ENCODE assay signal across 1 cellular context in genomic region chr12:122225683-122226365, GRCh38.
TF ChIP-seq lines count a peak whose summit lies in the region.

DIABLO (minus strand) TSS chr12:122226052; CDS start chr12:122226014, 38 bp downstream.

TF ChIP-seq in K562, 482 proteins besides CTCF, POLR2A, EP300 and RAD21 (continued from another document and continues in another):
- no peak for TF ChIP-seq ZBTB8A (IDR thresholded peaks at IDR 0.05; ENCODE audit: partially characterized antibody)
- TF ChIP-seq HNRNPL (IDR thresholded peaks at IDR 0.05; ENCODE audit: low read depth, low read length): no peak
- TF ChIP-seq, protein P1, sequence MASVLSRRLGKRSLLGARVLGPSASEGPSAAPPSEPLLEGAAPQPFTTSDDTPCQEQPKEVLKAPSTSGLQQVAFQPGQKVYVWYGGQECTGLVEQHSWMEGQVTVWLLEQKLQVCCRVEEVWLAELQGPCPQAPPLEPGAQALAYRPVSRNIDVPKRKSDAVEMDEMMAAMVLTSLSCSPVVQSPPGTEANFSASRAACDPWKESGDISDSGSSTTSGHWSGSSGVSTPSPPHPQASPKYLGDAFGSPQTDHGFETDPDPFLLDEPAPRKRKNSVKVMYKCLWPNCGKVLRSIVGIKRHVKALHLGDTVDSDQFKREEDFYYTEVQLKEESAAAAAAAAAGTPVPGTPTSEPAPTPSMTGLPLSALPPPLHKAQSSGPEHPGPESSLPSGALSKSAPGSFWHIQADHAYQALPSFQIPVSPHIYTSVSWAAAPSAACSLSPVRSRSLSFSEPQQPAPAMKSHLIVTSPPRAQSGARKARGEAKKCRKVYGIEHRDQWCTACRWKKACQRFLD (CRISPR knock-in tag; IDR thresholded peaks at IDR 0.05): peak; percentile 40; the same call in 1 of the 2 replicates
- TF ChIP-seq TOE1 (IDR thresholded peaks at IDR 0.05; ENCODE audit: borderline replicate concordance): peak; percentile 37; the same call in 1 of the 2 replicates
- no peak for TF ChIP-seq TOE1 (CRISPR knock-in tag; IDR thresholded peaks at IDR 0.05; ENCODE audit: borderline replicate concordance, low read depth)
- TF ChIP-seq TRIM24 (IDR thresholded peaks at IDR 0.05): no peak
- TF ChIP-seq U2AF1 (optimal IDR thresholded peaks at IDR 0.05; ENCODE audit: low read depth, low read length): peak; percentile 30
- TF ChIP-seq, protein P2, sequence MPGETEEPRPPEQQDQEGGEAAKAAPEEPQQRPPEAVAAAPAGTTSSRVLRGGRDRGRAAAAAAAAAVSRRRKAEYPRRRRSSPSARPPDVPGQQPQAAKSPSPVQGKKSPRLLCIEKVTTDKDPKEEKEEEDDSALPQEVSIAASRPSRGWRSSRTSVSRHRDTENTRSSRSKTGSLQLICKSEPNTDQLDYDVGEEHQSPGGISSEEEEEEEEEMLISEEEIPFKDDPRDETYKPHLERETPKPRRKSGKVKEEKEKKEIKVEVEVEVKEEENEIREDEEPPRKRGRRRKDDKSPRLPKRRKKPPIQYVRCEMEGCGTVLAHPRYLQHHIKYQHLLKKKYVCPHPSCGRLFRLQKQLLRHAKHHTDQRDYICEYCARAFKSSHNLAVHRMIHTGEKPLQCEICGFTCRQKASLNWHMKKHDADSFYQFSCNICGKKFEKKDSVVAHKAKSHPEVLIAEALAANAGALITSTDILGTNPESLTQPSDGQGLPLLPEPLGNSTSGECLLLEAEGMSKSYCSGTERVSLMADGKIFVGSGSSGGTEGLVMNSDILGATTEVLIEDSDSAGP (CRISPR knock-in tag; IDR thresholded peaks at IDR 0.05): no peak
- peak; percentile 93 for TF ChIP-seq ZBTB40 (IDR thresholded peaks at IDR 0.05)
- TF ChIP-seq ZBTB40 (CRISPR knock-in tag; IDR thresholded peaks at IDR 0.05): no peak
- TF ChIP-seq TCFL5 (CRISPR knock-in tag; conservative IDR thresholded peaks at IDR 0.05): no peak
- TF ChIP-seq EGR1 (conservative IDR thresholded peaks at IDR 0.05): peak; percentile 69
- peak; percentile 83 for TF ChIP-seq RERE (CRISPR knock-in tag; IDR thresholded peaks at IDR 0.05; ENCODE audit: borderline replicate concordance)
- peak; percentile 90 for TF ChIP-seq PHF20 (IDR thresholded peaks at IDR 0.05; ENCODE audit: partially characterized antibody)
- TF ChIP-seq ZNF436 (CRISPR knock-in tag; IDR thresholded peaks at IDR 0.05): no peak
- no peak for TF ChIP-seq TARDBP (IDR thresholded peaks at IDR 0.05)
- peak; percentile 84 for TF ChIP-seq KLF13 (tag; IDR thresholded peaks at IDR 0.05; ENCODE audit: borderline replicate concordance, low read depth)
- TF ChIP-seq, protein P3, sequence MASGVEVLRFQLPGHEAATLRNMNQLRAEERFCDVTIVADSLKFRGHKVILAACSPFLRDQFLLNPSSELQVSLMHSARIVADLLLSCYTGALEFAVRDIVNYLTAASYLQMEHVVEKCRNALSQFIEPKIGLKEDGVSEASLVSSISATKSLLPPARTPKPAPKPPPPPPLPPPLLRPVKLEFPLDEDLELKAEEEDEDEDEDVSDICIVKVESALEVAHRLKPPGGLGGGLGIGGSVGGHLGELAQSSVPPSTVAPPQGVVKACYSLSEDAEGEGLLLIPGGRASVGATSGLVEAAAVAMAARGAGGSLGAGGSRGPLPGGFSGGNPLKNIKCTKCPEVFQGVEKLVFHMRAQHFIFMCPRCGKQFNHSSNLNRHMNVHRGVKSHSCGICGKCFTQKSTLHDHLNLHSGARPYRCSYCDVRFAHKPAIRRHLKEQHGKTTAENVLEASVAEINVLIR (CRISPR knock-in tag; IDR thresholded peaks at IDR 0.05): peak; percentile 93
- no peak for TF ChIP-seq SNRNP70 (optimal IDR thresholded peaks at IDR 0.05; ENCODE audit: low read depth, low read length)
- TF ChIP-seq GABPB1 (CRISPR knock-in tag; IDR thresholded peaks at IDR 0.05): peak; percentile 99
- TF ChIP-seq, protein P4, sequence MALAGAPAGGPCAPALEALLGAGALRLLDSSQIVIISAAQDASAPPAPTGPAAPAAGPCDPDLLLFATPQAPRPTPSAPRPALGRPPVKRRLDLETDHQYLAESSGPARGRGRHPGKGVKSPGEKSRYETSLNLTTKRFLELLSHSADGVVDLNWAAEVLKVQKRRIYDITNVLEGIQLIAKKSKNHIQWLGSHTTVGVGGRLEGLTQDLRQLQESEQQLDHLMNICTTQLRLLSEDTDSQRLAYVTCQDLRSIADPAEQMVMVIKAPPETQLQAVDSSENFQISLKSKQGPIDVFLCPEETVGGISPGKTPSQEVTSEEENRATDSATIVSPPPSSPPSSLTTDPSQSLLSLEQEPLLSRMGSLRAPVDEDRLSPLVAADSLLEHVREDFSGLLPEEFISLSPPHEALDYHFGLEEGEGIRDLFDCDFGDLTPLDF (CRISPR knock-in tag; IDR thresholded peaks at IDR 0.05): no peak
- no peak for TF ChIP-seq SAFB2 (IDR thresholded peaks at IDR 0.05; ENCODE audit: borderline replicate concordance, low read depth, low read length, severe bottlenecking)
- no peak for TF ChIP-seq ZNF134 (CRISPR knock-in tag; conservative IDR thresholded peaks at IDR 0.05)
- no peak for TF ChIP-seq MED1 (CRISPR knock-in tag; IDR thresholded peaks at IDR 0.05; ENCODE audit: borderline replicate concordance)
- TF ChIP-seq, protein P5, sequence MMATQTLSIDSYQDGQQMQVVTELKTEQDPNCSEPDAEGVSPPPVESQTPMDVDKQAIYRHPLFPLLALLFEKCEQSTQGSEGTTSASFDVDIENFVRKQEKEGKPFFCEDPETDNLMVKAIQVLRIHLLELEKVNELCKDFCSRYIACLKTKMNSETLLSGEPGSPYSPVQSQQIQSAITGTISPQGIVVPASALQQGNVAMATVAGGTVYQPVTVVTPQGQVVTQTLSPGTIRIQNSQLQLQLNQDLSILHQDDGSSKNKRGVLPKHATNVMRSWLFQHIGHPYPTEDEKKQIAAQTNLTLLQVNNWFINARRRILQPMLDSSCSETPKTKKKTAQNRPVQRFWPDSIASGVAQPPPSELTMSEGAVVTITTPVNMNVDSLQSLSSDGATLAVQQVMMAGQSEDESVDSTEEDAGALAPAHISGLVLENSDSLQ (IDR thresholded peaks at IDR 0.05): peak; percentile 88
- no peak for TF ChIP-seq TCF15 (CRISPR knock-in tag; IDR thresholded peaks at IDR 0.05)
- no peak for TF ChIP-seq HIVEP1 (CRISPR knock-in tag; IDR thresholded peaks at IDR 0.05)
- no peak for TF ChIP-seq ZBTB9 (CRISPR knock-in tag; IDR thresholded peaks at IDR 0.05)
- TF ChIP-seq HMGN3 (IDR thresholded peaks at IDR 0.05; ENCODE audit: borderline replicate concordance, extremely low read depth, insufficient read length, low read depth, low read length): peak; percentile 82
- TF ChIP-seq ZNF12 (CRISPR knock-in tag; IDR thresholded peaks at IDR 0.05): no peak
- TF ChIP-seq TEAD4 (IDR thresholded peaks at IDR 0.05; ENCODE audit: low read length): peak; percentile 30; the same call in 1 of the 2 replicates
- no peak for TF ChIP-seq TEAD4 (CRISPR knock-in tag; IDR thresholded peaks at IDR 0.05; ENCODE audit: borderline replicate concordance)
- TF ChIP-seq TFAP4 (CRISPR knock-in tag; IDR thresholded peaks at IDR 0.05; ENCODE audit: borderline replicate concordance): peak; percentile 96
